26 cellular contexts compared by ENCODE assay signal in the genomic region with DNA sequence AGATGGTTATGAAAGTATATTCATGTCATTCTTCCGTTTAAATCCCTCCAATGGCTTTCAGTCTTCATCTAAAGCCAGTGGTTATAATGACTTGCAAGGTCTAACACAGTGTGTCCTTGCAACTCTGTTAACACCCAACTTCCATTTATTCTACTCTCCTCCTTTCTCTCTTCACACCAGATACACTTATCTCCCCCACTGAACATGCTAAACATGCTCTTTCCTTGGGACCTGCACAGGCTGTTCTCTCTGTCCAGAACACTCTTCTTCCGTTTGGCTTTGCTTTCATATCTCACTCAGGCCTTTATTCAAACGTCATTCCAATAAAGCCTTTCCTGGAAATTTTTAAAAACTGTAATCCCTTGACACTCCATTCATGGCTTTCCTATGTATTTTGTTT.
DNase-seq lines count a peak whose midpoint lies in the region; ATAC-seq and TF ChIP-seq lines count a peak whose summit lies in the region.
"Had no signal": no experiment of that assay in that cellular context is flagged by ENCODE, and none has a peak within 500 bp of the region (broad histone marks: within the 10 kb centered on the region; RNA-seq: fewer than 3 reads in every experiment).

No MANE protein-coding gene starts in this region.

- no peak overlapping the region for H3K9ac ChIP-seq in OCI-LY3 (ENCODE audit: low read length)
- H3K9ac ChIP-seq: BLaER1 had no signal

- H3K36me3 ChIP-seq in heart left ventricle (no peaks in the 10 kb centered on the region), right atrium auricular region (no peaks in the 10 kb centered on the region), GM23338 (ENCODE audit: insufficient read depth) (no peaks in the 10 kb centered on the region), OCI-LY3 (replicated peaks; ENCODE audit: low read depth, low read length) (no peaks in the 10 kb centered on the region), hepatocyte (replicated peaks; ENCODE audit: insufficient read depth, low read depth) (no peaks in the 10 kb centered on the region)
- H3K36me3 ChIP-seq: BE2C, BLaER1 had no signal

- no peaks in the 10 kb centered on the region for H3K4me1 Mint-ChIP-seq in GM23338
- H3K4me1 Mint-ChIP-seq: CD14-positive monocyte; CD4-positive, alpha-beta memory T cell; CD4-positive, CD25-positive, alpha-beta regulatory T cell; CD8-positive, alpha-beta memory T cell had no signal

- DNase-seq in heart left ventricle: no peak
- DNase-seq in right atrium auricular region (ENCODE audit: low spot score): no peak
- DNase-seq in left ventricle myocardium superior: no peak
- no peak for DNase-seq in Right ventricle myocardium inferior (ENCODE audit: missing footprints)
- no peak for DNase-seq in GM23338 (ENCODE audit: low spot score)
- no peak for DNase-seq in amniotic stem cell (lab: John Stamatoyannopoulos, UW)
- DNase-seq in hepatocyte (ENCODE audit: low spot score): no peak
- DNase-seq: 8988T; ACHN; BE2C; C1 segment of cervical spinal cord; CD4-positive, alpha-beta memory T cell; CD4-positive, CD25-positive, alpha-beta regulatory T cell; CD8-positive, alpha-beta memory T cell; COR-L47; DMS 273 treated with DMSO at 0.1 percent for 48 hours; DMS153; DMS53; DMS79; DND-41; EL; GDM1 had no signal

- H3K27ac Mint-ChIP-seq in GM23338: 0 out of 2 replicates have a peak overlapping the region, but pooled peaks have one; percentile 15
- H3K27ac Mint-ChIP-seq: CD14-positive monocyte; CD4-positive, alpha-beta memory T cell; CD4-positive, CD25-positive, alpha-beta regulatory T cell; CD8-positive, alpha-beta memory T cell had no signal

- no peak for TF ChIP-seq CTCF in heart left ventricle (IDR thresholded peaks at IDR 0.05)
- TF ChIP-seq CTCF in right atrium auricular region (IDR thresholded peaks at IDR 0.05): no peak
- TF ChIP-seq CTCF in GM23338 (conservative IDR thresholded peaks at IDR 0.05; ENCODE audit: low read depth in 2 of 2): no peak
- TF ChIP-seq CTCF in OCI-LY3 (IDR thresholded peaks at IDR 0.05; ENCODE audit: low read depth, low read length): no peak
- no peak for TF ChIP-seq CTCF in hepatocyte (IDR thresholded peaks at IDR 0.05; ENCODE audit: poor library complexity)

- H3K4me3 ChIP-seq in heart left ventricle (no peak overlapping the region), right atrium auricular region (no peak overlapping the region), GM23338 (no peak overlapping the region), OCI-LY3 (ENCODE audit: low read length) (no peak overlapping the region), hepatocyte (no peak overlapping the region)
- H3K4me3 ChIP-seq: BLaER1, GM12878 had no signal

- TF ChIP-seq POLR2A in heart left ventricle (IDR thresholded peaks at IDR 0.05): no peak

- H3F3A ChIP-seq in GM23338 (replicated peaks; ENCODE audit: low read depth): no peaks in the 10 kb centered on the region

- no peaks in the 10 kb centered on the region for H3K36me3 Mint-ChIP-seq in GM23338 (ENCODE audit: low read depth)
- H3K36me3 Mint-ChIP-seq: CD14-positive monocyte; CD4-positive, alpha-beta memory T cell; CD4-positive, CD25-positive, alpha-beta regulatory T cell; CD8-positive, alpha-beta memory T cell had no signal

- H3K79me2 ChIP-seq in GM23338 (replicated peaks; ENCODE audit: insufficient read depth): no peaks in the 10 kb centered on the region
- no peaks in the 10 kb centered on the region for H3K79me2 ChIP-seq in OCI-LY3 (ENCODE audit: low read length)
- H3K79me2 ChIP-seq in hepatocyte: no peaks in the 10 kb centered on the region

- H4K20me1 ChIP-seq in GM23338 (replicated peaks; ENCODE audit: insufficient read depth) (no peaks in the 10 kb centered on the region), OCI-LY3 (ENCODE audit: insufficient read depth, low read length) (no peaks in the 10 kb centered on the region), hepatocyte (ENCODE audit: insufficient read depth, poor library complexity, severe bottlenecking) (no peaks in the 10 kb centered on the region)
- H4K20me1 ChIP-seq: BLaER1 had no signal

- H3K4me1 ChIP-seq in heart left ventricle (no peaks in the 10 kb centered on the region), right atrium auricular region (no peaks in the 10 kb centered on the region), GM23338 (ENCODE audit: insufficient read depth) (no peaks in the 10 kb centered on the region), OCI-LY3 (ENCODE audit: low read length) (no peaks in the 10 kb centered on the region), hepatocyte (ENCODE audit: insufficient read depth) (no peaks in the 10 kb centered on the region)
- H3K4me1 ChIP-seq: BE2C, BLaER1 had no signal

- H3K27me3 Mint-ChIP-seq in GM23338 (ENCODE audit: insufficient read depth, low read depth, poor library complexity): no peaks in the 10 kb centered on the region
- H3K27me3 Mint-ChIP-seq: CD4-positive, alpha-beta memory T cell; CD4-positive, CD25-positive, alpha-beta regulatory T cell; CD8-positive, alpha-beta memory T cell had no signal

- H3K27me3 ChIP-seq in heart left ventricle: no peaks in the 10 kb centered on the region
- no peaks in the 10 kb centered on the region for H3K27me3 ChIP-seq in right atrium auricular region
- no peaks in the 10 kb centered on the region for H3K27me3 ChIP-seq in GM23338 (ENCODE audit: insufficient read depth)
- no peaks in the 10 kb centered on the region for H3K27me3 ChIP-seq in OCI-LY3 (ENCODE audit: low read depth, low read length)
- no peaks in the 10 kb centered on the region for H3K27me3 ChIP-seq in hepatocyte
- H3K27me3 ChIP-seq: BE2C, BLaER1 had no signal

- H3K4me2 ChIP-seq in GM23338 (no peak overlapping the region), OCI-LY3 (ENCODE audit: low read length) (no peak overlapping the region), hepatocyte (no peak overlapping the region)
- H3K4me2 ChIP-seq: BLaER1 had no signal

- 31 to 39% (median 37%) methylated on average over 3 of the region's 3 CpGs for WGBS in heart left ventricle, 4 donors
- 87% methylated on average over 3 of the region's 3 CpGs for WGBS in hepatocyte (ENCODE audit: low lambda C conversion rate, missing lambda C conversion rate)

- H3K9me3 ChIP-seq in heart left ventricle (no peaks in the 10 kb centered on the region), right atrium auricular region (no peaks in the 10 kb centered on the region), OCI-LY3 (ENCODE audit: insufficient read depth, low read length) (no peaks in the 10 kb centered on the region), hepatocyte (ENCODE audit: low read depth) (no peaks in the 10 kb centered on the region)
- H3K9me3 ChIP-seq: BE2C, BLaER1 had no signal

- no peaks in the 10 kb centered on the region for H3K9me3 Mint-ChIP-seq in GM23338
- H3K9me3 Mint-ChIP-seq: CD14-positive monocyte had no signal

- H3K9me2 ChIP-seq in GM23338 (ENCODE audit: insufficient read depth) (no peaks in the 10 kb centered on the region), hepatocyte (replicated peaks; ENCODE audit: insufficient read depth) (no peaks in the 10 kb centered on the region)

- ATAC-seq in heart left ventricle (peak; percentile 53 to 95 (median 84)), left ventricle myocardium superior (peak; percentile 94), Right ventricle myocardium inferior (no peak), GM23338 (no peak)
- ATAC-seq: GM12878 had no signal

- H3K4me3 Mint-ChIP-seq in GM23338: no peak overlapping the region
- H3K4me3 Mint-ChIP-seq: CD14-positive monocyte; CD4-positive, alpha-beta memory T cell; CD4-positive, CD25-positive, alpha-beta regulatory T cell; CD8-positive, alpha-beta memory T cell had no signal

- intact Hi-C loops in heart left ventricle (cut with DNase I) (no loop called here), left ventricle myocardium superior (cut with micrococcal nuclease) (no loop called here), Right ventricle myocardium inferior (cut with DNase I) (no loop called here)

- H3K27ac ChIP-seq in heart left ventricle: peak overlapping the region in 1 of 12 donors; percentile 15
- peak overlapping the region in 1 of 2 donors; percentile 57 for H3K27ac ChIP-seq in right atrium auricular region
- no peak overlapping the region for H3K27ac ChIP-seq in GM23338 (ENCODE audit: low read depth)
- H3K27ac ChIP-seq in OCI-LY3 (ENCODE audit: low read length): no peak overlapping the region
- no peak overlapping the region for H3K27ac ChIP-seq in hepatocyte
- H3K27ac ChIP-seq: BLaER1 had no signal

- H2AFZ ChIP-seq in GM23338: no peak overlapping the region
- 0 out of 2 replicates have a peak overlapping the region, but pooled peaks have one; percentile 60 for H2AFZ ChIP-seq in OCI-LY3 (ENCODE audit: low read depth, low read length)
- no peak overlapping the region for H2AFZ ChIP-seq in hepatocyte

TF ChIP-seq in GM23338, 12 proteins besides CTCF, POLR2A, EP300 and RAD21:
- TF ChIP-seq CREB1 (CRISPR knock-in tag; IDR thresholded peaks at IDR 0.05; ENCODE audit: low read depth) (no peak), JUNB (IDR thresholded peaks at IDR 0.05; ENCODE audit: unreplicated experiment) (no peak), EZH2phosphoT487 (IDR thresholded peaks at IDR 0.05; ENCODE audit: unreplicated experiment) (no peak), ZNF331 (CRISPR knock-in tag; IDR thresholded peaks at IDR 0.05; ENCODE audit: low read depth) (no peak), NANOG (IDR thresholded peaks at IDR 0.05; ENCODE audit: borderline replicate concordance) (no peak), ZNF114 (CRISPR knock-in tag; IDR thresholded peaks at IDR 0.05) (no peak)

Comparison
In these comparisons a context has a peak if more than half of its experiments do, and no peak if none do; other contexts are left out.
1. ATAC-seq: peak in heart left ventricle (4 of 4) and left ventricle myocardium superior (single experiment); none in Right ventricle myocardium inferior (single experiment) and GM23338 (single experiment).